10 cellular contexts compared by ENCODE assay signal in genomic region chr14:35335388-35336092, GRCh38. TPM values are rescaled to one million over a fixed set of nuclear protein-coding genes. Genes with fewer than 3 reads are reported as not detected.
DNase-seq lines count a peak whose midpoint lies in the region; ATAC-seq and TF ChIP-seq lines count a peak whose summit lies in the region.
"Had no signal": no experiment of that assay in that cellular context is flagged by ENCODE, and none has a peak within 500 bp of the region (broad histone marks: within the 10 kb centered on the region; RNA-seq: fewer than 3 reads in every experiment).

No MANE protein-coding gene starts in this region.

- H3K4me1 ChIP-seq in subcutaneous abdominal adipose tissue (ENCODE audit: control insufficient read depth in 5 of 5, insufficient read depth in 5 of 5, low read length in 5 of 5): peaks cover 20 to 82% (median 69%) of the 10 kb centered on the region in 5 donors

- peak overlapping the region; percentile 74 for H3K27ac Mint-ChIP-seq in MCF 10A (ENCODE audit: low read depth, unreplicated experiment)

- H3K27me3 Mint-ChIP-seq in MCF 10A (ENCODE audit: insufficient read depth, unreplicated experiment): no peaks in the 10 kb centered on the region
- H3K27me3 Mint-ChIP-seq: stimulated activated memory B cell treated with anti-CD40 and anti-IgM and Interleukin-4, amounts not matched to agents 10 μg/mL and 1 μg/mL and 100 μg/mL, for 72 hours had no signal

- POLR2A ChIA-PET in MCF 10A (lab: Yijun Ruan, JAX): interaction anchor here (0.5 to 15.3 kb wide), 25 partner anchors 12 to 892 kb away, joined by 3 to 422 read pairs (median 7); partner anchors contain the start of genes NFKBIA, PPP2R3C, PRORP and PSMA6

- BruUV-seq in MCF 10A (replicated peaks; lab: Mats Ljungman, UMichigan): no TSS peak

- no peaks in the 10 kb centered on the region for H3K9me3 Mint-ChIP-seq in MCF 10A (ENCODE audit: unreplicated experiment)
- H3K9me3 Mint-ChIP-seq: stimulated activated memory B cell treated with anti-CD40 and anti-IgM and Interleukin-4, amounts not matched to agents 10 μg/mL and 1 μg/mL and 100 μg/mL, for 72 hours had no signal

- peak; percentile 7 for DNase-seq in NCI-H2227 treated with DMSO at 0.1 percent for 48 hours (lab: John Stamatoyannopoulos, UW)
- peak; percentile 93 for DNase-seq in MCF 10A (ENCODE audit: unreplicated experiment)
- peak; percentile 72 for DNase-seq in left lobe of liver (ENCODE audit: low spot score)
- no peak for DNase-seq in NCI-H187 (lab: John Stamatoyannopoulos, UW)
- DNase-seq in NCI-H446 (lab: John Stamatoyannopoulos, UW): no peak
- DNase-seq: NCI-H1105 treated with DMSO at 0.1 percent for 48 hours, T-helper 9 cell had no signal

- no peaks in the 10 kb centered on the region for H3K36me3 Mint-ChIP-seq in MCF 10A (ENCODE audit: insufficient read depth, unreplicated experiment)
- H3K36me3 Mint-ChIP-seq: stimulated activated memory B cell treated with anti-CD40 and anti-IgM and Interleukin-4, amounts not matched to agents 10 μg/mL and 1 μg/mL and 100 μg/mL, for 72 hours had no signal

- CTCF ChIA-PET in MCF 10A (lab: Yijun Ruan, JAX): interaction anchor here (0.6 to 5.1 kb wide), 10 partner anchors 9 to 451 kb away, joined by 3 to 41 read pairs (median 3); partner anchors contain the start of gene NFKBIA

- no peaks in the 10 kb centered on the region for H3K36me3 ChIP-seq in subcutaneous abdominal adipose tissue (ENCODE audit: control insufficient read depth in 5 of 5, insufficient read depth in 5 of 5, low read length in 5 of 5)

- ATAC-seq in left lobe of liver (peak; percentile 2), GM18502 (IDR thresholded peaks at IDR 0.05; ENCODE audit: poor library complexity, unreplicated experiment) (no peak)
- ATAC-seq: stimulated activated memory B cell treated with anti-CD40 and anti-IgM and Interleukin-4, amounts not matched to agents 10 μg/mL and 1 μg/mL and 100 μg/mL, for 72 hours had no signal

- no peaks in the 10 kb centered on the region for H3K9me3 ChIP-seq in subcutaneous abdominal adipose tissue (ENCODE audit: control insufficient read depth in 5 of 5, low read length in 5 of 5)

- peak overlapping the region in 3 of 5 donors; percentile 11 to 29 (median 12) for H3K4me3 ChIP-seq in subcutaneous abdominal adipose tissue (ENCODE audit: low read depth in 1 of 5, low read length in 5 of 5)

- peak overlapping the region; percentile 62 for H3K4me3 Mint-ChIP-seq in MCF 10A (ENCODE audit: unreplicated experiment)
- H3K4me3 Mint-ChIP-seq: stimulated activated memory B cell treated with anti-CD40 and anti-IgM and Interleukin-4, amounts not matched to agents 10 μg/mL and 1 μg/mL and 100 μg/mL, for 72 hours had no signal

- intact Hi-C loops in MCF 10A (cut with micrococcal nuclease): loop anchor here (1.0 to 2.0 kb wide), 2 partner anchors 43 to 69 kb away; partner anchors contain the start of genes NFKBIA and PSMA6

- H3K4me1 Mint-ChIP-seq in MCF 10A (ENCODE audit: insufficient read depth, unreplicated experiment): peaks cover 35% of the 10 kb centered on the region

- peak overlapping the region in 4 of 5 donors; percentile 53 to 66 (median 58) for H3K9ac ChIP-seq in subcutaneous abdominal adipose tissue (ENCODE audit: low read length in 5 of 5)

- no peaks in the 10 kb centered on the region for H3K27me3 ChIP-seq in subcutaneous abdominal adipose tissue (ENCODE audit: control insufficient read depth in 5 of 5, insufficient read depth in 4 of 5, low read length in 5 of 5)

- no peak for TF ChIP-seq CTCF in MCF 10A (IDR thresholded peaks at IDR 0.05; ENCODE audit: unreplicated experiment)

- H3K27ac ChIP-seq in subcutaneous abdominal adipose tissue (ENCODE audit: low read depth, low read length): peak overlapping the region; percentile 95

RNA-seq across cellular contexts. Expression of gene PSMA6, which starts 43.4 kb away (rescaled TPM):
- 260 and 322 TPM in 2 replicates for total RNA-seq in MCF 10A (2022)
- total RNA-seq in left lobe of liver: 72.0 TPM

Comparison
In these comparisons a context has a peak if more than half of its experiments do, and no peak if none do; other contexts are left out.
1. DNase-seq: peak in NCI-H2227 treated with DMSO at 0.1 percent for 48 hours (single experiment), MCF 10A (single experiment) and left lobe of liver (single experiment); none in NCI-H187 (0 of 2) and NCI-H446 (0 of 2).